In genomic region chr18:64044616-64045015, GRCh38 we compare ENCODE assay signal across 24 cellular contexts.
DNase-seq lines count a peak whose midpoint lies in the region; ATAC-seq, FAIRE-seq and TF ChIP-seq lines count a peak whose summit lies in the region.
"Had no signal": no experiment of that assay in that cellular context is flagged by ENCODE, and none has a peak within 500 bp of the region (broad histone marks: within the 10 kb centered on the region; RNA-seq: fewer than 3 reads in every experiment).

No MANE protein-coding gene starts in this region.

- H3K4me3 ChIP-seq in parathyroid adenoma (ENCODE audit: low read depth, low read length), result no peak overlapping the region
- H3K4me3 ChIP-seq: BLaER1 treated with 17β-estradiol and CSF1 and Interleukin-3, amounts not matched to agents 10 nM and 100 nM had no signal

- no peak for ATAC-seq in GM21528 (IDR thresholded peaks at IDR 0.05; ENCODE audit: low FRiP score, unreplicated experiment)
- ATAC-seq: CD8-positive, alpha-beta T cell had no signal

- H2AFZ ChIP-seq in parathyroid adenoma, result peak overlapping the region; percentile 9

- POLR2A ChIA-PET in GM10248 (lab: Yijun Ruan, JAX), result no interaction called here

- DNase-seq in mucosa of gallbladder (ENCODE audit: low spot score) (peak; percentile 16), frontal cortex (ENCODE audit: low spot score in 2 of 2) (no peak), GM10248 (ENCODE audit: extremely low spot score) (no peak)
- DNase-seq: 8988T; ACHN; AML-193; Caco-2; Calu3; CD4-positive, alpha-beta T cell; CD8-positive, alpha-beta T cell; DMS 273 treated with DMSO at 0.1 percent for 48 hours; DMS153; DMS53; DMS79; DND-41; EL; GDM1 had no signal

- no peak for FAIRE-seq in frontal cortex (lab: Jason Lieb, UNC)
- FAIRE-seq: A204.1, GM12891, GM19239 had no signal

- H3K36me3 ChIP-seq in parathyroid adenoma (ENCODE audit: control insufficient read depth, insufficient read depth, low read length), result no peaks in the 10 kb centered on the region
- H3K36me3 ChIP-seq: BLaER1 treated with 17β-estradiol and CSF1 and Interleukin-3, amounts not matched to agents 10 nM and 100 nM had no signal

- TF ChIP-seq CTCF in parathyroid adenoma (IDR thresholded peaks at IDR 0.05), result no peak
- TF ChIP-seq CTCF in GM10248 (IDR thresholded peaks at IDR 0.05; ENCODE audit: control extremely low read depth, extremely low read depth, low read depth, missing control alignments), result no peak

- no peak overlapping the region for H3K9ac ChIP-seq in parathyroid adenoma
- H3K9ac ChIP-seq: BLaER1 treated with 17β-estradiol and CSF1 and Interleukin-3, amounts not matched to agents 10 nM and 100 nM had no signal

- CTCF ChIA-PET in GM10248 (lab: Yijun Ruan, JAX), result interaction anchor here (1.4 kb wide), 1 partner anchor 12 kb away, joined by 3 read pairs; no protein-coding TSS in a partner anchor

- H3K27me3 ChIP-seq in parathyroid adenoma (ENCODE audit: control insufficient read depth, insufficient read depth, low read length), result no peaks in the 10 kb centered on the region
- H3K27me3 ChIP-seq: BLaER1 treated with 17β-estradiol and CSF1 and Interleukin-3, amounts not matched to agents 10 nM and 100 nM had no signal

- H3K9me3 ChIP-seq in parathyroid adenoma (ENCODE audit: control insufficient read depth, low read length), result no peaks in the 10 kb centered on the region
- H3K9me3 ChIP-seq: Caco-2 had no signal

- no peak overlapping the region for H3K27ac ChIP-seq in parathyroid adenoma
- H3K27ac ChIP-seq: BLaER1 treated with 17β-estradiol and CSF1 and Interleukin-3, amounts not matched to agents 10 nM and 100 nM; C4-2B had no signal

- no peaks in the 10 kb centered on the region for H3K79me2 ChIP-seq in parathyroid adenoma

- H3K4me2 ChIP-seq in parathyroid adenoma (ENCODE audit: low read length), result no peak overlapping the region
- H3K4me2 ChIP-seq: BLaER1 treated with 17β-estradiol and CSF1 and Interleukin-3, amounts not matched to agents 10 nM and 100 nM had no signal

- peaks cover 7% of the 10 kb centered on the region for H3K4me1 ChIP-seq in parathyroid adenoma
- H3K4me1 ChIP-seq: BLaER1 treated with 17β-estradiol and CSF1 and Interleukin-3, amounts not matched to agents 10 nM and 100 nM; Caco-2 had no signal
